Comparison of ENCODE assay signal across 27 cellular contexts in genomic region chr7:142943706-142944268, GRCh38. TPM values are rescaled to one million over a fixed set of nuclear protein-coding genes. Genes with fewer than 3 reads are reported as not detected.
"Had no signal": no experiment of that assay in that cellular context is flagged by ENCODE, and none has a peak within 500 bp of the region (broad histone marks: within the 10 kb centered on the region; RNA-seq: fewer than 3 reads in every experiment).

No MANE protein-coding gene starts in this region.

- H3K36me3 ChIP-seq: gastroesophageal sphincter, pancreas, right lobe of liver, stomach, transverse colon, uterus had no signal

- FAIRE-seq: colon, pancreas had no signal

- H3K4me3 ChIP-seq: dorsolateral prefrontal cortex, gastroesophageal sphincter, pancreas, right lobe of liver, skin epidermis, stomach, transverse colon, uterus had no signal

- H3K27me3 ChIP-seq: gastroesophageal sphincter, pancreas, right lobe of liver, transverse colon, uterus had no signal

- H3K36me3 Mint-ChIP-seq: activated naive CD4-positive, alpha-beta T cell treated with anti-CD3 and anti-CD28 coated beads, Interleukin-2, amount 10 ng/mL, durations not matched to agents 7 days and 5 days; brain; memory B cell; natural killer cell treated with Interleukin-12 subunit alpha and Interleukin-12 subunit beta and Interleukin-15 and Interleukin-18, amount 100 ng/mL, for 72 hours had no signal

- ATAC-seq: activated T-cell treated with anti-CD3 and anti-CD28 coated beads, Interleukin-2, amount 50 U/mL, for 72 hours; gastroesophageal sphincter; left ventricle myocardium superior; pancreas; right lobe of liver; T-helper 17 cell had no signal

- H3K9me3 Mint-ChIP-seq: activated naive CD4-positive, alpha-beta T cell treated with anti-CD3 and anti-CD28 coated beads, Interleukin-2, amount 10 ng/mL, durations not matched to agents 7 days and 5 days; activated T-cell treated with anti-CD3 and anti-CD28 coated beads, Interleukin-2, amount 50 U/mL, for 72 hours; memory B cell; natural killer cell treated with Interleukin-12 subunit alpha and Interleukin-12 subunit beta and Interleukin-15 and Interleukin-18, amount 100 ng/mL, for 72 hours had no signal

- H3K27ac Mint-ChIP-seq: activated naive CD4-positive, alpha-beta T cell treated with anti-CD3 and anti-CD28 coated beads, Interleukin-2, amount 10 ng/mL, durations not matched to agents 7 days and 5 days; activated T-cell treated with anti-CD3 and anti-CD28 coated beads, Interleukin-2, amount 50 U/mL, for 72 hours; memory B cell; natural killer cell treated with Interleukin-12 subunit alpha and Interleukin-12 subunit beta and Interleukin-15 and Interleukin-18, amount 100 ng/mL, for 72 hours; T-helper 17 cell had no signal

- H3K9me3 ChIP-seq: gastroesophageal sphincter, pancreas, right lobe of liver, stomach, transverse colon, uterus had no signal

- H3K27ac ChIP-seq: dorsolateral prefrontal cortex, gastroesophageal sphincter, pancreas, right lobe of liver, skin epidermis, stomach, transverse colon, uterus had no signal

- DNase-seq: activated CD4-positive, alpha-beta T cell treated with anti-CD3 and anti-CD28 coated beads for 4 hours; activated CD4-positive, alpha-beta T cell treated with anti-CD3 and anti-CD28 coated beads, Interleukin-2, amount 50 U/mL, for 48 hours; activated CD4-positive, CD25-positive, alpha-beta regulatory T cell; activated effector memory CD4-positive, alpha-beta T cell treated with anti-CD3 and anti-CD28 coated beads, Interleukin-2, amount 50 U/mL, for 16 hours; activated naive CD4-positive, alpha-beta T cell treated with anti-CD3 and anti-CD28 coated beads, Interleukin-2, amount 10 ng/mL, durations not matched to agents 7 days and 5 days; activated T-cell treated with anti-CD3 and anti-CD28 coated beads, Interleukin-2, amount 50 U/mL, for 72 hours; anterior cingulate cortex; central memory CD4-positive, alpha-beta T cell; dorsolateral prefrontal cortex; head of caudate nucleus; hypothalamus; left ventricle myocardium superior; pancreas; right lobe of liver; stimulated activated CD4-positive, alpha-beta T cell treated with anti-CD3 and anti-CD28 coated beads, Interleukin-1b, Interleukin-23, amount 100 ng/mL, for 48 hours; stomach; SW 1271; T-helper 17 cell; transverse colon; uterus had no signal

- H3K4me1 ChIP-seq: gastroesophageal sphincter, pancreas, right lobe of liver, stomach, transverse colon, uterus had no signal

RNA-seq across cellular contexts. Expression of gene LLCFC1, which starts 4.5 kb away (rescaled TPM):
- total RNA-seq: activated T-cell treated with anti-CD3 and anti-CD28 coated beads, Interleukin-2, amount 50 U/mL, for 72 hours; dorsolateral prefrontal cortex; gastroesophageal sphincter; left ventricle myocardium superior; natural killer cell treated with Interleukin-12 subunit alpha and Interleukin-12 subunit beta and Interleukin-15 and Interleukin-18, amount 100 ng/mL, for 72 hours; pancreas; right lobe of liver; stomach; T-helper 17 cell; temporal lobe; transverse colon; uterus had no signal
- polyA plus RNA-seq: pancreas had no signal

RNA-seq across cellular contexts. Expression of gene TRPV5, which starts 10.2 kb away (rescaled TPM):
- total RNA-seq: left ventricle myocardium superior; natural killer cell treated with Interleukin-12 subunit alpha and Interleukin-12 subunit beta and Interleukin-15 and Interleukin-18, amount 100 ng/mL, for 72 hours; right lobe of liver; stomach; T-helper 17 cell; temporal lobe; transverse colon had no signal
- polyA plus RNA-seq: pancreas, stomach had no signal

RNA-seq across cellular contexts. Expression of gene KEL, which starts 18.4 kb away (rescaled TPM):
- total RNA-seq: gastroesophageal sphincter; natural killer cell treated with Interleukin-12 subunit alpha and Interleukin-12 subunit beta and Interleukin-15 and Interleukin-18, amount 100 ng/mL, for 72 hours had no signal

RNA-seq across cellular contexts. Expression of gene TRPV6, which starts 58.2 kb away (rescaled TPM):
- total RNA-seq: natural killer cell treated with Interleukin-12 subunit alpha and Interleukin-12 subunit beta and Interleukin-15 and Interleukin-18, amount 100 ng/mL, for 72 hours; T-helper 17 cell had no signal
